Comparison of ENCODE assay signal across 7 cellular contexts in genomic region chr14:91367173-91368171, GRCh38. TPM values are rescaled to one million over a fixed set of nuclear protein-coding genes. Genes with fewer than 3 reads are reported as not detected.
DNase-seq lines count a peak whose midpoint lies in the region; ATAC-seq and TF ChIP-seq lines count a peak whose summit lies in the region.

No MANE protein-coding gene starts in this region.

- no peaks in the 10 kb centered on the region for H3K36me3 ChIP-seq in KOPT-K1 (ENCODE audit: insufficient read depth, low read length)

- intact Hi-C loops in activated CD4-positive, alpha-beta memory T cell treated with anti-CD3 and anti-CD28 coated beads for 36 hours (cut with micrococcal nuclease): loop anchor here (1.0 kb wide), 1 partner anchor 30 kb away; no protein-coding TSS in a partner anchor

- no peaks in the 10 kb centered on the region for H3K36me3 Mint-ChIP-seq in activated CD4-positive, alpha-beta memory T cell treated with anti-CD3 and anti-CD28 coated beads for 36 hours
- H3K36me3 Mint-ChIP-seq in immature natural killer cell (no peaks in the 10 kb centered on the region), HFFc6 (ENCODE audit: low read depth) (no peaks in the 10 kb centered on the region)

- H3K27ac ChIP-seq in KOPT-K1 (ENCODE audit: low read depth, low read length, poor library complexity, severe bottlenecking): peak overlapping the region; percentile 68

- DNase-seq in activated CD4-positive, alpha-beta memory T cell treated with anti-CD3 and anti-CD28 coated beads for 36 hours: peak; percentile 78
- DNase-seq in immature natural killer cell (peak; percentile 67 to 70 (median 70)), NCI-H2227 (lab: John Stamatoyannopoulos, UW; ENCODE audit: unreplicated experiment) (no peak), HFFc6 (no peak)

- H3K4me3 Mint-ChIP-seq in activated CD4-positive, alpha-beta memory T cell treated with anti-CD3 and anti-CD28 coated beads for 36 hours: peak overlapping the region; percentile 59
- H3K4me3 Mint-ChIP-seq in immature natural killer cell: peak overlapping the region; percentile 75 to 90 (median 80)
- no peak overlapping the region for H3K4me3 Mint-ChIP-seq in HFFc6

- H3K4me1 Mint-ChIP-seq in activated CD4-positive, alpha-beta memory T cell treated with anti-CD3 and anti-CD28 coated beads for 36 hours (ENCODE audit: low read depth): peaks cover 86% of the 10 kb centered on the region
- peaks cover 94 to 98% of the 10 kb centered on the region in 2 donors for H3K4me1 Mint-ChIP-seq in immature natural killer cell
- H3K4me1 Mint-ChIP-seq in HFFc6 (ENCODE audit: low read depth): no peaks in the 10 kb centered on the region

- CTCF ChIA-PET in activated CD4-positive, alpha-beta memory T cell treated with anti-CD3 and anti-CD28 coated beads for 36 hours (lab: Charles Lee): interaction anchor here (0.8 to 8.0 kb wide), 10 partner anchors 8 to 54 kb away, joined by 3 to 45 read pairs (median 4); partner anchors contain the start of gene CCDC88C

- POLR2A ChIA-PET in activated CD4-positive, alpha-beta memory T cell treated with anti-CD3 and anti-CD28 coated beads for 36 hours (lab: Charles Lee): interaction anchor here (0.9 to 1.1 kb wide), 2 partner anchors 18 to 48 kb away, joined by 4 read pairs; no protein-coding TSS in a partner anchor

- ATAC-seq in GM18517 (IDR thresholded peaks at IDR 0.05; ENCODE audit: unreplicated experiment) (peak; percentile 67), GM21737 (IDR thresholded peaks at IDR 0.05; ENCODE audit: unreplicated experiment) (peak; percentile 63)

- no peak for TF ChIP-seq CTCF in HFFc6 (IDR thresholded peaks at IDR 0.05)

- H3K27me3 Mint-ChIP-seq in activated CD4-positive, alpha-beta memory T cell treated with anti-CD3 and anti-CD28 coated beads for 36 hours: no peaks in the 10 kb centered on the region
- peaks cover 0 to 12% (median 5%) of the 10 kb centered on the region in 3 donors for H3K27me3 Mint-ChIP-seq in immature natural killer cell (ENCODE audit: low read depth in 3 of 3)
- H3K27me3 Mint-ChIP-seq in HFFc6 (ENCODE audit: insufficient read depth): peaks cover 40% of the 10 kb centered on the region

- peak overlapping the region; percentile 80 for H3K27ac Mint-ChIP-seq in activated CD4-positive, alpha-beta memory T cell treated with anti-CD3 and anti-CD28 coated beads for 36 hours
- H3K27ac Mint-ChIP-seq in immature natural killer cell (peak overlapping the region; percentile 95 to 99 (median 98)), HFFc6 (no peak overlapping the region)

- H3K9me3 ChIP-seq in KOPT-K1 (ENCODE audit: insufficient read depth, low read length, poor library complexity, severe bottlenecking): no peaks in the 10 kb centered on the region

- H3K9me3 Mint-ChIP-seq in activated CD4-positive, alpha-beta memory T cell treated with anti-CD3 and anti-CD28 coated beads for 36 hours: no peaks in the 10 kb centered on the region
- H3K9me3 Mint-ChIP-seq in immature natural killer cell: no peaks in the 10 kb centered on the region
- H3K9me3 Mint-ChIP-seq in HFFc6: no peaks in the 10 kb centered on the region

RNA-seq across cellular contexts. Expression of gene CCDC88C, which starts 50.1 kb away (rescaled TPM):
- 10 to 100 TPM; 73.0 to 74.7 TPM for total RNA-seq in activated CD4-positive, alpha-beta memory T cell treated with anti-CD3 and anti-CD28 coated beads for 36 hours
- 10 to 100 TPM; 19.5 to 58.2 (median 21.2) TPM for polyA plus RNA-seq in immature natural killer cell
- under 1 TPM in 3 of 6 experiments, not detected in 3; 0.09 to 0.61 (median 0.19) TPM for total RNA-seq in HFFc6 (2021; fragmentation: NEBNext Ultra II Directional; extraction: Animal tissue kit (Norgen Biotek cat#: 25700))

Comparison
In these comparisons a context has a peak if more than half of its experiments do, and no peak if none do; other contexts are left out.
1. DNase-seq: peak in activated CD4-positive, alpha-beta memory T cell treated with anti-CD3 and anti-CD28 coated beads for 36 hours (single experiment) and immature natural killer cell (3 of 3); none in NCI-H2227 (single experiment) and HFFc6 (single experiment).
2. RNA of gene CCDC88C, which starts 50.1 kb away (total RNA-seq): 73.0 to 74.7 TPM in activated CD4-positive, alpha-beta memory T cell treated with anti-CD3 and anti-CD28 coated beads for 36 hours; 0.09 to 0.61 TPM in HFFc6; every median in the first group is over 10 times any median in the second.